ENCODE assay signal across 24 cellular contexts in the genomic region with DNA sequence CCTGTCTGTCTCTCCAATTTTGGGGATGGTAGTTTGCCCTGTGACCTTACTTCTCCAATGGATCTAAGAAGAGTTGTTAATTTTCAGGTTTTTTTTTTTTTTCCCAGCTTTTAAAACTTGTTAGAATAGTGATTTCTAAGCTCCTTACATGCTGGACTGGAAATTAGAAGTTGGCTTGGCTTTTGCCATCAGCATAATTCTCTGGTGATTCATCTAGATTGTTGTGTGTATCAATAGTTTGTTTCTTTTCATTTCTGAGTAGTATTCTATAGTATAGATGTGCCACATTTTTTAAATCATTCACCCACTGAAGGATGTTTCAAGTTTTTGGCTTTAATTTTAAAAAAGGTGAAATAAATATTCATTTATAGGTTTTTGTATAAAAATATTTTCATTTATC. TPM values are rescaled to one million over a fixed set of nuclear protein-coding genes. Genes with fewer than 3 reads are reported as not detected.
"Had no signal": no experiment of that assay in that cellular context is flagged by ENCODE, and none has a peak within 500 bp of the region (broad histone marks: within the 10 kb centered on the region; RNA-seq: fewer than 3 reads in every experiment).

No MANE protein-coding gene starts in this region.

- H3K27me3 Mint-ChIP-seq: memory B cell had no signal

- H3K4me1 Mint-ChIP-seq: activated T-helper 17 cell treated with anti-CD3 and anti-CD28 coated beads, Interleukin-2, amount 50 U/mL, for 72 hours; endodermal cell; memory B cell; nephron; WTC11 had no signal

- DNase-seq: activated CD8-positive, alpha-beta memory T cell treated with anti-CD3 and anti-CD28 coated beads for 24 hours; activated CD8-positive, alpha-beta memory T cell treated with anti-CD3 and anti-CD28 coated beads, Interleukin-2, amount 50 U/mL, for 4 hours; activated T-cell treated with anti-CD3 and anti-CD28 coated beads, Interleukin-2, amount 50 U/mL, for 24 hours; endodermal cell; hypothalamus; ovary; stimulated activated CD4-positive, alpha-beta T cell treated with anti-CD3 and anti-CD28 coated beads, Interleukin-4, amount 100 ng/mL, for 24 hours; stimulated activated naive CD8-positive, alpha-beta T cell treated with anti-CD3 and anti-CD28 coated beads, Interleukin-15, Interleukin-2, amounts not matched to agents 100 U/mL and 50 U/mL, for 24 hours; T1000; thyroid gland; upper lobe of right lung had no signal

- H3K27ac Mint-ChIP-seq: activated naive CD8-positive, alpha-beta T cell; activated T-cell treated with anti-CD3 and anti-CD28 coated beads, Interleukin-2, amount 50 U/mL, for 24 hours; activated T-helper 17 cell treated with anti-CD3 and anti-CD28 coated beads, Interleukin-2, amount 50 U/mL, for 72 hours; endodermal cell; memory B cell; nephron; T-helper 1 cell treated with Interleukin-12 subunit alpha and Interleukin-12 subunit beta and Interleukin-4 antibody, amounts not matched to agents 30 μg/mL and 1 μg/mL, for 36 hours; WTC11 had no signal

- ATAC-seq: activated T-helper 17 cell treated with anti-CD3 and anti-CD28 coated beads, Interleukin-2, amount 50 U/mL, for 72 hours; gastroesophageal sphincter; stimulated activated naive CD8-positive, alpha-beta T cell treated with anti-CD3 and anti-CD28 coated beads, Interleukin-15, Interleukin-2, amounts not matched to agents 100 U/mL and 50 U/mL, for 24 hours; upper lobe of right lung; WTC11 had no signal

- H3K4me3 Mint-ChIP-seq: activated naive CD8-positive, alpha-beta T cell; activated T-cell treated with anti-CD3 and anti-CD28 coated beads, Interleukin-2, amount 50 U/mL, for 24 hours; activated T-helper 17 cell treated with anti-CD3 and anti-CD28 coated beads, Interleukin-2, amount 50 U/mL, for 72 hours; endodermal cell; memory B cell; nephron; T-helper 1 cell treated with Interleukin-12 subunit alpha and Interleukin-12 subunit beta and Interleukin-4 antibody, amounts not matched to agents 30 μg/mL and 1 μg/mL, for 36 hours; WTC11 had no signal

- H3K27me3 ChIP-seq: gastroesophageal sphincter, neutrophil, ovary, right atrium auricular region, thyroid gland, upper lobe of right lung had no signal

- H3K36me3 Mint-ChIP-seq: activated naive CD8-positive, alpha-beta T cell; memory B cell had no signal

- H3K9me3 Mint-ChIP-seq: T-helper 1 cell treated with Interleukin-12 subunit alpha and Interleukin-12 subunit beta and Interleukin-4 antibody, amounts not matched to agents 30 μg/mL and 1 μg/mL, for 36 hours had no signal

- H3K4me1 ChIP-seq: gastroesophageal sphincter, prostate gland, right atrium auricular region, thyroid gland, upper lobe of right lung had no signal

- H3K36me3 ChIP-seq: gastroesophageal sphincter, neutrophil, ovary, prostate gland, right atrium auricular region, thyroid gland, upper lobe of right lung had no signal

- H3K4me3 ChIP-seq: coronary artery, gastroesophageal sphincter, ovary, prostate gland, right atrium auricular region, thyroid gland, upper lobe of right lung had no signal

- H3K9me3 ChIP-seq: neutrophil, ovary, prostate gland, thyroid gland, upper lobe of right lung had no signal

- H3K27ac ChIP-seq: coronary artery, epithelial cell of prostate, gastroesophageal sphincter, neutrophil, ovary, prostate gland, right atrium auricular region, thyroid gland, upper lobe of right lung had no signal

RNA-seq across cellular contexts. Expression of a gene that starts 51.4 kb away (rescaled TPM):
- total RNA-seq: activated T-helper 17 cell treated with anti-CD3 and anti-CD28 coated beads, Interleukin-2, amount 50 U/mL, for 72 hours; mononuclear cell had no signal
